In genomic region chr22:20956258-20957117, GRCh38 we compare ENCODE assay signal across 6 cellular contexts. TPM values are rescaled to one million over a fixed set of nuclear protein-coding genes. Genes with fewer than 3 reads are reported as not detected.
A peak's percentile ranks its signal among the peaks of the same experiment; 100 is the strongest.
DNase-seq lines count a peak whose midpoint lies in the region; ATAC-seq and TF ChIP-seq lines count a peak whose summit lies in the region.

No MANE protein-coding gene starts in this region.

- peaks cover 21% of the 10 kb centered on the region for H3K4me1 Mint-ChIP-seq in glutamatergic neuron (ENCODE audit: low read depth, unreplicated experiment)

- TF ChIP-seq CTCF in left ventricle myocardium inferior (IDR thresholded peaks at IDR 0.05; ENCODE audit: borderline replicate concordance) (no peak), glutamatergic neuron (IDR thresholded peaks at IDR 0.05; ENCODE audit: partially characterized antibody, unreplicated experiment) (no peak), vagina (IDR thresholded peaks at IDR 0.05) (no peak)

- no peak for DNase-seq in left ventricle myocardium inferior
- no peak for DNase-seq in left ventricle myocardium superior
- no peak for DNase-seq in glutamatergic neuron
- no peak for DNase-seq in vagina (ENCODE audit: extremely low spot score in 2 of 2)
- DNase-seq in NCI-H2227 (lab: John Stamatoyannopoulos, UW; ENCODE audit: unreplicated experiment), result no peak

- H3K9me3 ChIP-seq in left ventricle myocardium inferior (replicated peaks), result no peaks in the 10 kb centered on the region
- no peaks in the 10 kb centered on the region for H3K9me3 ChIP-seq in vagina

- H3K36me3 Mint-ChIP-seq in glutamatergic neuron (ENCODE audit: unreplicated experiment), result no peaks in the 10 kb centered on the region

- intact Hi-C loops in left ventricle myocardium inferior (cut with micrococcal nuclease), result no loop called here
- intact Hi-C loops in left ventricle myocardium superior (cut with micrococcal nuclease), result no loop called here
- intact Hi-C loops in vagina (cut with DNase I), result no loop called here

- H3K27me3 Mint-ChIP-seq in glutamatergic neuron (ENCODE audit: unreplicated experiment), result peaks cover 16% of the 10 kb centered on the region

- H3K27me3 ChIP-seq in left ventricle myocardium inferior (ENCODE audit: low read depth) (peaks cover 3% of the 10 kb centered on the region), vagina (no peaks in the 10 kb centered on the region)

- H3K27ac ChIP-seq in left ventricle myocardium inferior (replicated peaks) (no peak overlapping the region), vagina (peak overlapping the region; percentile 57)

- H3K36me3 ChIP-seq in left ventricle myocardium inferior (peaks cover 22% of the 10 kb centered on the region), vagina (peaks cover 0 to 15% of the 10 kb centered on the region in 2 donors)

- no peak for ATAC-seq in left ventricle myocardium superior
- ATAC-seq in GM18502 (IDR thresholded peaks at IDR 0.05; ENCODE audit: poor library complexity, unreplicated experiment), result no peak

- no peak overlapping the region for H3K27ac Mint-ChIP-seq in glutamatergic neuron (ENCODE audit: unreplicated experiment)

- H3K4me3 ChIP-seq in left ventricle myocardium inferior, result peak overlapping the region; percentile 70
- H3K4me3 ChIP-seq in vagina, result peak overlapping the region; percentile 51 to 93

- H3K9me3 Mint-ChIP-seq in glutamatergic neuron (ENCODE audit: unreplicated experiment), result peaks cover 16% of the 10 kb centered on the region

- peak overlapping the region; percentile 61 for H3K4me3 Mint-ChIP-seq in glutamatergic neuron (ENCODE audit: unreplicated experiment)

- H3K4me1 ChIP-seq in left ventricle myocardium inferior (peaks cover 30% of the 10 kb centered on the region), vagina (peaks cover 47% of the 10 kb centered on the region)

- no peak for TF ChIP-seq POLR2A in vagina (IDR thresholded peaks at IDR 0.05)

RNA-seq across cellular contexts. Expression of gene AIFM3, which starts 10.6 kb away (rescaled TPM):
- total RNA-seq in left ventricle myocardium inferior (0.47 TPM), left ventricle myocardium superior (0.52 TPM), glutamatergic neuron (ENCODE audit: unreplicated experiment) (0.64 TPM), vagina (not detected)

RNA-seq across cellular contexts. Expression of gene LZTR1, which starts 25.6 kb away (rescaled TPM):
- total RNA-seq in left ventricle myocardium inferior, result 18.1 TPM
- 24.4 TPM for total RNA-seq in left ventricle myocardium superior
- total RNA-seq in glutamatergic neuron (ENCODE audit: unreplicated experiment), result 165 TPM
- total RNA-seq in vagina, result 61.9 TPM

RNA-seq across cellular contexts. Expression of gene CRKL, which starts 39.3 kb away (rescaled TPM):
- 52.6 TPM for total RNA-seq in left ventricle myocardium inferior
- 54.7 TPM for total RNA-seq in left ventricle myocardium superior
- total RNA-seq in glutamatergic neuron (ENCODE audit: unreplicated experiment), result 59.6 TPM
- 37.6 TPM for total RNA-seq in vagina

RNA-seq across cellular contexts. Expression of gene THAP7, which starts 45.4 kb away (rescaled TPM):
- total RNA-seq in left ventricle myocardium inferior, result 17.8 TPM
- 18.0 TPM for total RNA-seq in left ventricle myocardium superior
- 17.8 TPM for total RNA-seq in glutamatergic neuron (ENCODE audit: unreplicated experiment)
- 34.9 TPM for total RNA-seq in vagina

RNA-seq across cellular contexts. Expression of gene P2RX6, which starts 58.5 kb away (rescaled TPM):
- 3.5 TPM for total RNA-seq in left ventricle myocardium inferior
- 1.8 TPM for total RNA-seq in left ventricle myocardium superior
- 1.5 TPM for total RNA-seq in glutamatergic neuron (ENCODE audit: unreplicated experiment)
- 1.7 TPM for total RNA-seq in vagina
